Comparison of ENCODE assay signal across 6 cellular contexts in genomic region chr1:226832613-226833012, GRCh38.
"Had no signal": no experiment of that assay in that cellular context is flagged by ENCODE, and none has a peak within 500 bp of the region (broad histone marks: within the 10 kb centered on the region; RNA-seq: fewer than 3 reads in every experiment).

No MANE protein-coding gene starts in this region.

- H3K36me3 ChIP-seq: HAP-1 had no signal

- H2AFZ ChIP-seq: GM23338 had no signal

- H3K9me3 ChIP-seq: HAP-1 had no signal

- H3K4me3 ChIP-seq: GM23338, HAP-1, K562 had no signal

- ATAC-seq: GM23338, HCT116, K562 had no signal

- DNase-seq: HFFc6, IMR-90 had no signal

- H3K4me3 Mint-ChIP-seq: GM23338, HFFc6 had no signal

- H3K4me2 ChIP-seq: GM23338 had no signal

- H3K27ac Mint-ChIP-seq: GM23338, HFFc6 had no signal
